ENCODE assay signal across 1 cellular context in genomic region chr7:16739863-16740622, GRCh38.
TF ChIP-seq lines count a peak whose summit lies in the region.

No MANE protein-coding gene starts in this region.

TF ChIP-seq in K562, 482 proteins besides CTCF, POLR2A, EP300 and RAD21 (continued from another document):
- peak; percentile 89 for TF ChIP-seq MGA (IDR thresholded peaks at IDR 0.05)
- TF ChIP-seq BACH1 (tag; IDR thresholded peaks at IDR 0.05): peak; percentile 61
- no peak for TF ChIP-seq NKRF (IDR thresholded peaks at IDR 0.05; ENCODE audit: borderline replicate concordance)
- no peak for TF ChIP-seq ZNF140 (CRISPR knock-in tag; IDR thresholded peaks at IDR 0.05)
- TF ChIP-seq ZNF583 (CRISPR knock-in tag; IDR thresholded peaks at IDR 0.05): no peak
- no peak for TF ChIP-seq ZC3H11A (IDR thresholded peaks at IDR 0.05; ENCODE audit: low read depth, low read length)
- TF ChIP-seq CCNT2 (IDR thresholded peaks at IDR 0.05; ENCODE audit: borderline replicate concordance, extremely low read depth, insufficient read length, low read depth, low read length): peak; percentile 82
- no peak for TF ChIP-seq ZNF146 (CRISPR knock-in tag; IDR thresholded peaks at IDR 0.05; ENCODE audit: unreplicated experiment)
- TF ChIP-seq STAT5A (IDR thresholded peaks at IDR 0.05; ENCODE audit: borderline replicate concordance, low read length): peak; percentile 93
- no peak for TF ChIP-seq ZNF41 (CRISPR knock-in tag; conservative IDR thresholded peaks at IDR 0.05)
- TF ChIP-seq HDAC6 (IDR thresholded peaks at IDR 0.05; ENCODE audit: low read depth, low read length): no peak
- TF ChIP-seq POLR3G (IDR thresholded peaks at IDR 0.05; ENCODE audit: extremely low read depth, insufficient read length, insufficient replicate concordance): no peak
- peak; percentile 95 for TF ChIP-seq BHLHE40 (IDR thresholded peaks at IDR 0.05; ENCODE audit: low read length)
- TF ChIP-seq CREB3L1 (IDR thresholded peaks at IDR 0.05; ENCODE audit: borderline replicate concordance, low read depth): no peak; the same call in 1 of the 2 replicates
- no peak for TF ChIP-seq MED1 (CRISPR knock-in tag; IDR thresholded peaks at IDR 0.05; ENCODE audit: borderline replicate concordance)
- 0 out of 4 replicates have a peak, but pooled peaks of 1 of the 2 experiments have one; percentile 19 for TF ChIP-seq SIN3A (IDR thresholded peaks at IDR 0.05; ENCODE audit: borderline replicate concordance in 2 of 2, control insufficient read depth in 1 of 2, low read depth in 2 of 2, low read length in 2 of 2)
- no peak for TF ChIP-seq ETV6 (IDR thresholded peaks at IDR 0.05; ENCODE audit: borderline replicate concordance in 1 of 2, low read depth in 2 of 2, low read length in 1 of 2)
- TF ChIP-seq ETV6 (CRISPR knock-in tag; IDR thresholded peaks at IDR 0.05; ENCODE audit: borderline replicate concordance): no peak
- peak; percentile 13 for TF ChIP-seq TBP (optimal IDR thresholded peaks at IDR 0.05; ENCODE audit: low read depth, low read length)
- no peak for TF ChIP-seq SNRNP70 (optimal IDR thresholded peaks at IDR 0.05; ENCODE audit: low read depth, low read length)
- no peak for TF ChIP-seq POLR2H (tag; IDR thresholded peaks at IDR 0.05; ENCODE audit: low read depth)
- peak; percentile 98 for TF ChIP-seq FOSL1 (tag; conservative IDR thresholded peaks at IDR 0.05)
- no peak for TF ChIP-seq CGGBP1 (CRISPR knock-in tag; IDR thresholded peaks at IDR 0.05)
- TF ChIP-seq L3MBTL2 (IDR thresholded peaks at IDR 0.05): peak; percentile 92
- TF ChIP-seq ARNT (IDR thresholded peaks at IDR 0.05): peak; percentile 85 to 92; a peak in 3 of 4 replicates
- TF ChIP-seq ERF (CRISPR knock-in tag; IDR thresholded peaks at IDR 0.05): no peak
- TF ChIP-seq HNRNPK (IDR thresholded peaks at IDR 0.05; ENCODE audit: low read depth, low read length, poor library complexity, severe bottlenecking): no peak
- TF ChIP-seq ZNF24 (IDR thresholded peaks at IDR 0.05): peak; percentile 63
- no peak for TF ChIP-seq CTCFL (IDR thresholded peaks at IDR 0.05; ENCODE audit: borderline replicate concordance, insufficient read depth, low read depth, low read length, poor library complexity, severe bottlenecking)
- TF ChIP-seq COPS2 (conservative IDR thresholded peaks at IDR 0.05): no peak
